ENCODE assay signal across 30 cellular contexts in the genomic region with DNA sequence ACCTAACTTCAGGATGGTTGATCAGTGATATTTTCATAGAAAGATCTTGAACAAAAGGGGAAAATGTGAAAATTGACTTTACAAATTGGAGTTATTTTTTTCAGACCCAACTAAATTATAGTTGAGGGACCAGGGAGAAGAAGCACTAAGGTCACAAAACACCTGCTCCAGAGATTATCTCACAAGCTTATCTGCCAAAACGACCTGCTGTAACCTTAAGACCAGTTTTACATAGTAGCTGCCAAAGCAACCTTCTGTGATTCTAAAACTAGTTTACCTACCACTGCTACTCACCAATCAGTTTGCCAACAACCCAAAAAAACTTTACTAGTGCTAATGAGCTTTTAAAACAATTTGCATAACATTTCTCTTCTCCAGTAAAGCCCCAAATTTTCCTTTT.
"Had no signal": no experiment of that assay in that cellular context is flagged by ENCODE, and none has a peak within 500 bp of the region (broad histone marks: within the 10 kb centered on the region; RNA-seq: fewer than 3 reads in every experiment).

No MANE protein-coding gene starts in this region.

- H3K27ac ChIP-seq: breast epithelium, cardiac muscle cell, colonic mucosa, epithelial cell of prostate, esophagus squamous epithelium, gastroesophageal sphincter, heart right ventricle had no signal

- H3K9me3 ChIP-seq: breast epithelium, colonic mucosa, esophagus squamous epithelium, gastroesophageal sphincter had no signal

- DNase-seq: activated CD4-positive, alpha-beta memory T cell treated with anti-CD3 and anti-CD28 coated beads, Interleukin-2, amount 10 ng/mL, durations not matched to agents 7 days and 5 days; activated CD4-positive, alpha-beta T cell treated with anti-CD3 and anti-CD28 coated beads for 1 hour; activated CD4-positive, alpha-beta T cell treated with anti-CD3 and anti-CD28 coated beads for 4 hours; activated CD4-positive, alpha-beta T cell treated with anti-CD3 and anti-CD28 coated beads, Interleukin-2, amount 10 ng/mL, durations not matched to agents 7 days and 5 days; activated CD4-positive, alpha-beta T cell treated with anti-CD3 and anti-CD28 coated beads, Interleukin-2, amount 50 U/mL, for 4 hours; activated CD8-positive, alpha-beta memory T cell treated with anti-CD3 and anti-CD28 coated beads, Interleukin-2, amount 50 U/mL, for 48 hours; activated gamma-delta T cell treated with Interleukin-2 at 50 U/mL for 16 hours; activated naive CD4-positive, alpha-beta T cell treated with anti-CD3 and anti-CD28 coated beads, Interleukin-2, amount 50 U/mL, for 16 hours; activated naive CD4-positive, alpha-beta T cell treated with Interleukin-2 at 50 U/mL for 16 hours; activated T-cell treated with anti-CD3 and anti-CD28 coated beads for 4 hours; activated T-cell treated with anti-CD3 and anti-CD28 coated beads, Interleukin-2, amount 50 U/mL, for 24 hours; activated T-cell treated with anti-CD3 and anti-CD28 coated beads, Interleukin-2, amount 50 U/mL, for 72 hours; amniotic stem cell; anterior cingulate cortex; central memory CD4-positive, alpha-beta T cell; cerebellar nuclear complex; colonic mucosa; effector CD8-positive, alpha-beta T cell; esophagus squamous epithelium; foreskin melanocyte; heart right ventricle; T-helper 2 cell had no signal

- H3K27me3 ChIP-seq: breast epithelium, cardiac muscle cell, colonic mucosa, esophagus squamous epithelium, gastroesophageal sphincter, heart right ventricle had no signal

- H3K27me3 Mint-ChIP-seq: activated CD4-positive, alpha-beta memory T cell treated with anti-CD3 and anti-CD28 coated beads, Interleukin-2, amount 10 ng/mL, durations not matched to agents 7 days and 5 days; activated CD4-positive, alpha-beta T cell treated with anti-CD3 and anti-CD28 coated beads, Interleukin-2, amount 10 ng/mL, durations not matched to agents 7 days and 5 days; activated naive CD8-positive, alpha-beta T cell; activated T-cell treated with anti-CD3 and anti-CD28 coated beads, Interleukin-2, amount 50 U/mL, for 24 hours had no signal

- H3K4me1 Mint-ChIP-seq: activated CD4-positive, alpha-beta memory T cell treated with anti-CD3 and anti-CD28 coated beads, Interleukin-2, amount 10 ng/mL, durations not matched to agents 7 days and 5 days; activated CD4-positive, alpha-beta T cell treated with anti-CD3 and anti-CD28 coated beads, Interleukin-2, amount 10 ng/mL, durations not matched to agents 7 days and 5 days had no signal

- ATAC-seq: activated T-cell treated with anti-CD3 and anti-CD28 coated beads, Interleukin-2, amount 50 U/mL, for 72 hours; gastroesophageal sphincter; heart right ventricle had no signal

- H3K27ac Mint-ChIP-seq: activated CD4-positive, alpha-beta memory T cell treated with anti-CD3 and anti-CD28 coated beads, Interleukin-2, amount 10 ng/mL, durations not matched to agents 7 days and 5 days; activated CD4-positive, alpha-beta T cell treated with anti-CD3 and anti-CD28 coated beads, Interleukin-2, amount 10 ng/mL, durations not matched to agents 7 days and 5 days; activated naive CD8-positive, alpha-beta T cell; activated T-cell treated with anti-CD3 and anti-CD28 coated beads, Interleukin-2, amount 50 U/mL, for 24 hours; activated T-cell treated with anti-CD3 and anti-CD28 coated beads, Interleukin-2, amount 50 U/mL, for 72 hours had no signal

- H3K4me3 Mint-ChIP-seq: activated CD4-positive, alpha-beta memory T cell treated with anti-CD3 and anti-CD28 coated beads, Interleukin-2, amount 10 ng/mL, durations not matched to agents 7 days and 5 days; activated CD4-positive, alpha-beta T cell treated with anti-CD3 and anti-CD28 coated beads, Interleukin-2, amount 10 ng/mL, durations not matched to agents 7 days and 5 days; activated naive CD8-positive, alpha-beta T cell; activated T-cell treated with anti-CD3 and anti-CD28 coated beads, Interleukin-2, amount 50 U/mL, for 24 hours; activated T-cell treated with anti-CD3 and anti-CD28 coated beads, Interleukin-2, amount 50 U/mL, for 72 hours had no signal

- H3K4me3 ChIP-seq: breast epithelium, cardiac muscle cell, colonic mucosa, esophagus squamous epithelium, gastroesophageal sphincter, heart right ventricle had no signal

- H3K9me3 Mint-ChIP-seq: activated CD4-positive, alpha-beta memory T cell treated with anti-CD3 and anti-CD28 coated beads, Interleukin-2, amount 10 ng/mL, durations not matched to agents 7 days and 5 days; activated CD4-positive, alpha-beta T cell treated with anti-CD3 and anti-CD28 coated beads, Interleukin-2, amount 10 ng/mL, durations not matched to agents 7 days and 5 days had no signal

- H3K4me1 ChIP-seq: breast epithelium, colonic mucosa, esophagus squamous epithelium, gastroesophageal sphincter, heart right ventricle had no signal

- H3K36me3 Mint-ChIP-seq: activated naive CD8-positive, alpha-beta T cell had no signal

- H3K36me3 ChIP-seq: breast epithelium, cardiac muscle cell, colonic mucosa, esophagus squamous epithelium, gastroesophageal sphincter, heart right ventricle had no signal

- FAIRE-seq: astrocyte, endometrium, endothelial cell of umbilical vein had no signal
